ENCODE assay signal across 2 cellular contexts in genomic region chr5:94618029-94618492, GRCh38.
A peak's percentile ranks its signal among the peaks of the same experiment; 100 is the strongest.
TF ChIP-seq lines count a peak whose summit lies in the region.

No MANE protein-coding gene starts in this region.

TF ChIP-seq in IMR-90, 13 proteins besides CTCF, POLR2A, EP300 and RAD21:
- TF ChIP-seq BHLHE40 (IDR thresholded peaks at IDR 0.05; ENCODE audit: low read depth, low read length) (no peak), MAFK (IDR thresholded peaks at IDR 0.05; ENCODE audit: low read depth, low read length) (no peak), RCOR1 (IDR thresholded peaks at IDR 0.05; ENCODE audit: insufficient replicate concordance, low read length) (no peak), MXI1 (IDR thresholded peaks at IDR 0.05; ENCODE audit: borderline replicate concordance, low read depth, low read length) (no peak), CHD1 (IDR thresholded peaks at IDR 0.05; ENCODE audit: low read depth, low read length) (no peak), MAZ (IDR thresholded peaks at IDR 0.05; ENCODE audit: borderline replicate concordance, low read depth, low read length) (no peak), CEBPB (IDR thresholded peaks at IDR 0.05; ENCODE audit: low read depth, low read length) (no peak), NFE2L2 (IDR thresholded peaks at IDR 0.05; ENCODE audit: low read depth, low read length) (no peak), FOS (IDR thresholded peaks at IDR 0.05; ENCODE audit: low read depth, low read length) (no peak), SMC3 (IDR thresholded peaks at IDR 0.05; ENCODE audit: low read depth, low read length) (no peak), USF2 (IDR thresholded peaks at IDR 0.05; ENCODE audit: low read depth, low read length) (no peak), ELK1 (IDR thresholded peaks at IDR 0.05; ENCODE audit: borderline replicate concordance, low read depth, low read length) (no peak), RFX5 (IDR thresholded peaks at IDR 0.05; ENCODE audit: low read depth, low read length) (no peak)

TF ChIP-seq in SK-N-SH, 30 proteins besides CTCF, POLR2A, EP300 and RAD21:
- peak; percentile 50 for TF ChIP-seq GATA2 (CRISPR knock-in tag; IDR thresholded peaks at IDR 0.05)
- no peak for TF ChIP-seq MAX (IDR thresholded peaks at IDR 0.05; ENCODE audit: low read depth)
- TF ChIP-seq YY1 (IDR thresholded peaks at IDR 0.05; ENCODE audit: low read depth): peak; percentile 49; the same call in 1 of the 2 replicates
- 0 out of 2 replicates have a peak, but pooled peaks have one; percentile 12 for TF ChIP-seq POLR2AphosphoS5 (IDR thresholded peaks at IDR 0.05; ENCODE audit: low read depth, low read length)
- TF ChIP-seq SIN3A (IDR thresholded peaks at IDR 0.05; ENCODE audit: borderline replicate concordance, low read depth, low read length): no peak; the same call in 1 of the 2 replicates
